Comparison of ENCODE assay signal across 34 cellular contexts in the genomic region with DNA sequence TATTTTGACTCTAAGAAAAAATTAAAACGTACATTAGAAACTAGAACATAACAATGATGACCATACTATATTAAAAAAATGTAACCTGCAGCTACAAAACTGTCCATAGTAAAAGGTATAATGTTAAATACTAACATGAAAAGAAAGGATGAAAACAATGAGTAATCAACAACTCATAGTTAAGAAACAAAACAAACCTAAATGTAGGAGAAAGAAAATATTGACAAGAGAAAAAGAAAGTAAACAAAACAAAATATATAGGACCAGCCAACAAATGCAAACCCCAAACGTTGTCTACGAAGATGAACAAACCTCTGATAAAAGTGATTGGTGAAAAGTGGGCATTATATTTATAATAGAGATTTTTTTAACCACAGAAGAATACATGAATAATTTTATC.
"Had no signal": no experiment of that assay in that cellular context is flagged by ENCODE, and none has a peak within 500 bp of the region (broad histone marks: within the 10 kb centered on the region; RNA-seq: fewer than 3 reads in every experiment).

No MANE protein-coding gene starts in this region.

- H3K36me3 ChIP-seq: MG63 had no signal

- H3K4me3 ChIP-seq: MG63 had no signal

- DNase-seq: Karpas-422, Kasumi-1, MG63, MM.1S, MV-4-11, NCI-H1048, NCI-H1092, NCI-H1092 treated with DMSO at 0.1 percent for 48 hours, NCI-H1105, NCI-H1105 treated with DMSO at 0.1 percent for 48 hours, NCI-H1417, NCI-H1417 treated with DMSO at 0.1 percent for 48 hours, NCI-H1436, NCI-H1436 treated with DMSO at 0.1 percent for 48 hours, NCI-H146, NCI-H1694, NCI-H1694 treated with DMSO at 0.1 percent for 48 hours, NCI-H187, NCI-H187 treated with DMSO at 0.1 percent for 48 hours, NCI-H1930, NCI-H2029, NCI-H2029 treated with DMSO at 0.1 percent for 48 hours, NCI-H2081, NCI-H2081 treated with DMSO at 0.1 percent for 48 hours, NCI-H2107, NCI-H2171, NCI-H2171 treated with DMSO at 0.1 percent for 48 hours, NCI-H2227 treated with DMSO at 0.1 percent for 48 hours, NCI-H226, NCI-H345, NCI-H446, NCI-H446 treated with DMSO at 0.1 percent for 48 hours, NCI-H510A, NCI-H510A treated with DMSO at 0.1 percent for 48 hours had no signal

- H3K27me3 ChIP-seq: MG63 had no signal
